Comparison of ENCODE assay signal across 1 cellular context in genomic region chr10:47173929-47174442, GRCh38.
TF ChIP-seq lines count a peak whose summit lies in the region.

No MANE protein-coding gene starts in this region.

TF ChIP-seq in SK-N-SH, 30 proteins besides CTCF, POLR2A, EP300 and RAD21 (continued from another document):
- TF ChIP-seq REST (IDR thresholded peaks at IDR 0.05; ENCODE audit: low read depth, low read length) (no peak), TCF12 (IDR thresholded peaks at IDR 0.05) (no peak), EZH2phosphoT487 (IDR thresholded peaks at IDR 0.05; ENCODE audit: borderline replicate concordance, low read depth) (no peak), FOSL2 (IDR thresholded peaks at IDR 0.05; ENCODE audit: borderline replicate concordance, low read depth) (no peak), MXI1 (IDR thresholded peaks at IDR 0.05; ENCODE audit: low read depth, low read length) (no peak), FOXJ3 (CRISPR knock-in tag; IDR thresholded peaks at IDR 0.05) (no peak)
